ENCODE assay signal across 28 cellular contexts in the genomic region with DNA sequence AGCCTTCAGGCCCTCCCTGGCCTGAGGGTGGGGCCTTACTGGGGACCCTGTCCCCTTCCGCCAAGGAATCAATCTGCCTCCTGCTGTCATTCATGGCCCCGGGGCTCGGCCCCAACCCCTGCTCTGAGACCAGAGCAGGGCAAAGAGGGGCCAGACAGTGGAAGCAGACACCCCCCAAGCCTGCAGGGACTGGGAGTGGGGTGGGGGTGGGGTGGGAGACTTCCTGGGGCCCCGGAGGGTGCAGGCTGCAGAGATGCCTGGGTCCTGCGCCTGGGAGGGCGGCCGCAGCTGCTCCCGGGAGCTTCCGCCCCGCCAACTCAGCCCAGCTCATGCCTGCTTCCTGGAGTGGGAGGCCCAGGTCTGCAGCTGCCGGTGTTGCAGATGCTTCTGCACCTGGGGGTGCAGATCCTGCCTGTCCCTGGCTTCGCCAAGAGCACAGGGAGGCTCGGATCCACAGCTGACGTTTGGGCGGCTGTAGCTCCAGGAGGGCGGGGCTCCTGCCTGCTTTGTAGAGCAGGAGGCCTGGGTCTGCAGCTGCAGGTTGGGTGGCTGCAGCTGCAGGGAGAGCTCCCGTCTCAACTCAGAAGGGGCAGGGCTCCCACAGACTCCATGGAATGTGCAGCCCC. TPM values are rescaled to one million over a fixed set of nuclear protein-coding genes. Genes with fewer than 3 reads are reported as not detected.
"Had no signal": no experiment of that assay in that cellular context is flagged by ENCODE, and none has a peak within 500 bp of the region (broad histone marks: within the 10 kb centered on the region; RNA-seq: fewer than 3 reads in every experiment).

No MANE protein-coding gene starts in this region.

- H3K36me3 Mint-ChIP-seq: activated CD4-positive, alpha-beta memory T cell treated with anti-CD3 and anti-CD28 coated beads for 36 hours; activated naive CD8-positive, alpha-beta T cell treated with anti-CD3 and anti-CD28 coated beads, Interleukin-2, amount 10 ng/mL, durations not matched to agents 7 days and 5 days; natural killer cell had no signal

- H3K4me1 ChIP-seq: colonic mucosa, esophagus muscularis mucosa, spleen, thyroid gland, upper lobe of right lung had no signal

- H3K4me3 ChIP-seq: colonic mucosa, dorsolateral prefrontal cortex, esophagus muscularis mucosa, spleen, thyroid gland, upper lobe of right lung had no signal

- H3K36me3 ChIP-seq: colonic mucosa, esophagus muscularis mucosa, spleen, thyroid gland, upper lobe of right lung had no signal

- H3K4me3 Mint-ChIP-seq: activated B cell treated with CpG ODN at 0.5 μM for 24 hours; activated CD4-positive, alpha-beta memory T cell treated with anti-CD3 and anti-CD28 coated beads for 36 hours; activated naive CD8-positive, alpha-beta T cell treated with anti-CD3 and anti-CD28 coated beads, Interleukin-2, amount 10 ng/mL, durations not matched to agents 7 days and 5 days; effector memory CD8-positive, alpha-beta T cell; natural killer cell had no signal

- H3K4me1 Mint-ChIP-seq: activated B cell treated with CpG ODN at 0.5 μM for 24 hours; activated naive CD8-positive, alpha-beta T cell treated with anti-CD3 and anti-CD28 coated beads, Interleukin-2, amount 10 ng/mL, durations not matched to agents 7 days and 5 days; natural killer cell had no signal

- H3K9me3 Mint-ChIP-seq: activated B cell treated with CpG ODN at 0.5 μM for 24 hours; activated CD4-positive, alpha-beta memory T cell treated with anti-CD3 and anti-CD28 coated beads for 36 hours; activated naive CD8-positive, alpha-beta T cell treated with anti-CD3 and anti-CD28 coated beads, Interleukin-2, amount 10 ng/mL, durations not matched to agents 7 days and 5 days; effector memory CD8-positive, alpha-beta T cell; natural killer cell had no signal

- FAIRE-seq: bronchial epithelial cell, frontal cortex had no signal

- H3K27ac Mint-ChIP-seq: activated B cell treated with CpG ODN at 0.5 μM for 24 hours; activated CD4-positive, alpha-beta memory T cell treated with anti-CD3 and anti-CD28 coated beads for 36 hours; activated naive CD8-positive, alpha-beta T cell treated with anti-CD3 and anti-CD28 coated beads, Interleukin-2, amount 10 ng/mL, durations not matched to agents 7 days and 5 days; effector memory CD8-positive, alpha-beta T cell; natural killer cell; progenitor cell of endocrine pancreas had no signal

- H3K27me3 ChIP-seq: colonic mucosa, dorsolateral prefrontal cortex, esophagus muscularis mucosa, thyroid gland, upper lobe of right lung had no signal

- ATAC-seq: effector memory CD8-positive, alpha-beta T cell; left ventricle myocardium superior; natural killer cell; upper lobe of right lung had no signal

- H3K27ac ChIP-seq: colonic mucosa, dorsolateral prefrontal cortex, esophagus muscularis mucosa, spleen, thyroid gland, upper lobe of right lung had no signal

- H3K9me3 ChIP-seq: colonic mucosa, spleen, thyroid gland, upper lobe of right lung had no signal

- DNase-seq: activated B cell treated with CpG ODN at 0.5 μM for 24 hours; activated CD4-positive, alpha-beta memory T cell treated with anti-CD3 and anti-CD28 coated beads for 36 hours; activated CD4-positive, alpha-beta T cell treated with anti-CD3 and anti-CD28 coated beads for 4 hours; activated naive CD4-positive, alpha-beta T cell treated with Interleukin-2 at 50 U/mL for 16 hours; activated naive CD8-positive, alpha-beta T cell treated with anti-CD3 and anti-CD28 coated beads, Interleukin-2, amount 10 ng/mL, durations not matched to agents 7 days and 5 days; activated T-cell treated with anti-CD3 and anti-CD28 coated beads, Interleukin-2, amount 50 U/mL, for 48 hours; amniotic stem cell; colonic mucosa; dorsolateral prefrontal cortex; effector memory CD8-positive, alpha-beta T cell; glutamatergic neuron; hippocampal formation; left ventricle myocardium superior; midbrain; natural killer cell; retina; spleen; stimulated activated CD4-positive, alpha-beta T cell treated with anti-CD3 and anti-CD28 coated beads, Interleukin-4, amount 100 ng/mL, for 1 hour; stimulated activated naive CD4-positive, alpha-beta T cell; T-helper 9 cell; thyroid gland; upper lobe of right lung had no signal

RNA-seq across cellular contexts. Expression of a gene that starts 6.2 kb away (rescaled TPM):
- total RNA-seq: activated B cell treated with CpG ODN at 0.5 μM for 24 hours; activated naive CD8-positive, alpha-beta T cell treated with anti-CD3 and anti-CD28 coated beads, Interleukin-2, amount 10 ng/mL, durations not matched to agents 7 days and 5 days; colonic mucosa; natural killer cell; osteocyte; progenitor cell of endocrine pancreas; thyroid gland had no signal
- polyA plus RNA-seq: endothelial cell of umbilical vein, spleen had no signal
